9 cellular contexts compared by ENCODE assay signal in the genomic region with DNA sequence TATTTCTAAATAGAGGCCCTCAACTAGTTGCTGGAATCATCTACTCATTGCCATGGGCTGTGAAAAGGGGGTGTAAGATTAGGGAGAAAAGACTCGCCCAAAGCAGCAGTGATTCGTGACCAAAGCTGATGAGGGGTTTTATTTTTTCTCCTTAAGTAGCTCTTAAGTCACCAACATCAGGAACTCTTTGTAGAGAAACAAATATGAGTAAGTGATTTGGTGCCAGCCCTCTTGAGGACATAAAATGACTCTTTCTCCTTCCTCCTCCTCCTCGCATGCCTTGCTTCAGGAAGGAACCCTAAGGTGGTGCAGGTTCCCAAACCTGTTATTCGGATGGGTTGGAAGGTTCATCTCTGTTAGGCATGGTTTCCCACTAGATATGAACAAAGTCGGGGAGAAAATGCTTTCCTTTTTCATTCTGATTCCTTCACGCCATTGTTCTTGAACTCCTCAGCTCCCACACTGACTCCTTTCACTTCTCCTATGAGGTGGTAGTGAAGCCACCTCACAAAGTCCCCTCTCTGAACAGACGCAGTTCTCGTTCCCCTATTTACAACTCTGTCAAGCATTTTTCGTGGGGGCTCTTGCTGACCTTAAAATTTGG.
DNase-seq lines count a peak whose midpoint lies in the region; ATAC-seq and TF ChIP-seq lines count a peak whose summit lies in the region.
"Had no signal": no experiment of that assay in that cellular context is flagged by ENCODE, and none has a peak within 500 bp of the region (broad histone marks: within the 10 kb centered on the region; RNA-seq: fewer than 3 reads in every experiment).

No MANE protein-coding gene starts in this region.

- H4K20me1 ChIP-seq in DOHH2 (ENCODE audit: control insufficient read depth, insufficient read depth, low read depth, low read length), result no peaks in the 10 kb centered on the region

- peaks cover 84% of the 10 kb centered on the region for H3K4me1 ChIP-seq in DOHH2 (ENCODE audit: control insufficient read depth, low read length)
- peaks cover 0 to 64% (median 20%) of the 10 kb centered on the region in 4 donors for H3K4me1 ChIP-seq in Peyer's patch
- peaks cover 53 to 55% of the 10 kb centered on the region in 2 donors for H3K4me1 ChIP-seq in muscle layer of duodenum (ENCODE audit: control insufficient read depth in 1 of 2, insufficient read depth in 2 of 2, low read length in 2 of 2)
- peaks cover 5% of the 10 kb centered on the region for H3K4me1 ChIP-seq in endodermal cell (ENCODE audit: control insufficient read depth, insufficient read depth, low read length)
- H3K4me1 ChIP-seq in BE2C, result no peaks in the 10 kb centered on the region

- no peaks in the 10 kb centered on the region; the same call in 1 of the 2 replicates for H3K36me3 ChIP-seq in DOHH2 (ENCODE audit: control insufficient read depth, low read length)
- H3K36me3 ChIP-seq in Peyer's patch, result no peaks in the 10 kb centered on the region
- H3K36me3 ChIP-seq in muscle layer of duodenum (ENCODE audit: control insufficient read depth in 1 of 2, insufficient read depth in 2 of 2, low read length in 2 of 2), result no peaks in the 10 kb centered on the region
- no peaks in the 10 kb centered on the region for H3K36me3 ChIP-seq in endodermal cell (ENCODE audit: control insufficient read depth, insufficient read depth, low read length)
- no peaks in the 10 kb centered on the region for H3K36me3 ChIP-seq in BE2C
- H3K36me3 ChIP-seq: uterus had no signal

- ATAC-seq in GM21447 (IDR thresholded peaks at IDR 0.05; ENCODE audit: unreplicated experiment), result peak; percentile 33

- peaks cover 15% of the 10 kb centered on the region; the same call in 1 of the 2 replicates for H3F3A ChIP-seq in DOHH2 (ENCODE audit: control insufficient read depth, insufficient read depth)

- TF ChIP-seq CTCF in DOHH2 (IDR thresholded peaks at IDR 0.05; ENCODE audit: low read depth, low read length, poor library complexity, severe bottlenecking), result no peak
- no peak for TF ChIP-seq CTCF in Peyer's patch (IDR thresholded peaks at IDR 0.05)
- no peak for TF ChIP-seq CTCF in endodermal cell (conservative IDR thresholded peaks at IDR 0.05)
- no peak for TF ChIP-seq CTCF in BE2C (IDR thresholded peaks at IDR 0.05; ENCODE audit: low read depth, low read length)

- H3K27me3 ChIP-seq in DOHH2 (ENCODE audit: control insufficient read depth, low read length) (no peaks in the 10 kb centered on the region), Peyer's patch (no peaks in the 10 kb centered on the region), muscle layer of duodenum (ENCODE audit: low read depth, low read length) (no peaks in the 10 kb centered on the region), endodermal cell (ENCODE audit: control insufficient read depth, insufficient read depth, low read length, poor library complexity, severe bottlenecking) (peaks cover 24% of the 10 kb centered on the region), BE2C (no peaks in the 10 kb centered on the region)
- H3K27me3 ChIP-seq: uterus had no signal

- H3K4me3 Mint-ChIP-seq in endodermal cell, result no peak overlapping the region

- no peaks in the 10 kb centered on the region for H3K9me3 Mint-ChIP-seq in endodermal cell

- DNase-seq in Peyer's patch, result peak in 1 of 3 donors; percentile 41
- no peak for DNase-seq in inferior parietal cortex (ENCODE audit: extremely low spot score)
- no peak for DNase-seq in endodermal cell
- DNase-seq in BE2C, result no peak
- DNase-seq in DMS53 (lab: John Stamatoyannopoulos, UW), result no peak
- DNase-seq: uterus had no signal

- H3K36me3 Mint-ChIP-seq in endodermal cell (ENCODE audit: low read depth), result no peaks in the 10 kb centered on the region

- H3K9me2 ChIP-seq in DOHH2 (replicated peaks; ENCODE audit: control insufficient read depth, low read length), result no peaks in the 10 kb centered on the region

- H3K27ac Mint-ChIP-seq in endodermal cell, result no peak overlapping the region

- peaks cover 31% of the 10 kb centered on the region for H3K27me3 Mint-ChIP-seq in endodermal cell (ENCODE audit: insufficient read depth)

- H3K9me3 ChIP-seq in DOHH2 (ENCODE audit: control insufficient read depth, insufficient read depth, low read length), result no peaks in the 10 kb centered on the region
- H3K9me3 ChIP-seq in Peyer's patch, result no peaks in the 10 kb centered on the region
- H3K9me3 ChIP-seq in muscle layer of duodenum (ENCODE audit: control insufficient read depth in 1 of 2, low read length in 2 of 2), result no peaks in the 10 kb centered on the region
- no peaks in the 10 kb centered on the region for H3K9me3 ChIP-seq in endodermal cell (ENCODE audit: control insufficient read depth, low read length)
- H3K9me3 ChIP-seq in BE2C, result no peaks in the 10 kb centered on the region
- H3K9me3 ChIP-seq: uterus had no signal

- H3K4me3 ChIP-seq in DOHH2 (ENCODE audit: low read length) (peak overlapping the region; percentile 22), Peyer's patch (no peak overlapping the region), muscle layer of duodenum (ENCODE audit: low read depth in 1 of 2, low read length in 2 of 2) (no peak overlapping the region), endodermal cell (ENCODE audit: low read length) (no peak overlapping the region), BE2C (ENCODE audit: low read depth, low read length) (no peak overlapping the region)
- H3K4me3 ChIP-seq: uterus had no signal

- peak overlapping the region; percentile 41 for H3K4me2 ChIP-seq in DOHH2 (ENCODE audit: low read length)

- peaks cover 36% of the 10 kb centered on the region for H3K4me1 Mint-ChIP-seq in endodermal cell

- TF ChIP-seq POLR2A in Peyer's patch (IDR thresholded peaks at IDR 0.05), result no peak

- H3K27ac ChIP-seq in DOHH2 (ENCODE audit: low read depth, low read length), result no peak overlapping the region
- peak overlapping the region; percentile 58 to 81 (median 68) for H3K27ac ChIP-seq in Peyer's patch
- peak overlapping the region; percentile 82 for H3K27ac ChIP-seq in muscle layer of duodenum (ENCODE audit: low read length)
- no peak overlapping the region for H3K27ac ChIP-seq in endodermal cell (ENCODE audit: low read depth, low read length)

- WGBS in endodermal cell (ENCODE audit: insufficient coverage in 1 of 2, insufficient read length in 1 of 2), 2 experiments, result 89 to 97% methylated on average over 5 to 9 of the region's 9 CpGs

- no peaks in the 10 kb centered on the region for H3K79me2 ChIP-seq in DOHH2 (ENCODE audit: control insufficient read depth, low read length)

- no peak overlapping the region for H3K9ac ChIP-seq in endodermal cell (ENCODE audit: extremely low read depth, low read length, poor library complexity, severe bottlenecking)

Comparison
In these comparisons a context has a peak if more than half of its experiments do, and no peak if none do; other contexts are left out.
1. H3K27ac ChIP-seq: peak in Peyer's patch (4 of 4) and muscle layer of duodenum (single experiment); none in DOHH2 (single experiment) and endodermal cell (single experiment).